Comparison of ENCODE assay signal across 8 cellular contexts in genomic region chr17:18681767-18682571, GRCh38. TPM values are rescaled to one million over a fixed set of nuclear protein-coding genes. Genes with fewer than 3 reads are reported as not detected.
DNase-seq lines count a peak whose midpoint lies in the region; ATAC-seq and TF ChIP-seq lines count a peak whose summit lies in the region.
"Not testable (repeated sequence)": the region's sequence is repeated elsewhere in the genome, so short reads cannot be mapped to it uniquely, and the experiment has no call there.

Gene FOXO3B, minus strand, starts transcription at chr17:18682314. Its CDS starts 663 bp downstream, at chr17:18681651.

- WGBS in smooth muscle cell (ENCODE audit: low lambda C conversion rate) = under 1% methylated on average over 43 of the region's 58 CpGs

- H3K79me2 ChIP-seq in smooth muscle cell (ENCODE audit: low read depth) = peaks cover 11% of the 10 kb centered on the region

- H3K27me3 ChIP-seq in smooth muscle cell (ENCODE audit: low read depth) = not testable (repeated sequence)

- H3K4me3 ChIP-seq in smooth muscle cell = peak within 1 kb of the TSS; percentile 59

- H3F3A ChIP-seq in smooth muscle cell (ENCODE audit: low read depth) = not testable (repeated sequence)

- peak within 1 kb of the TSS; percentile 37 for H2AFZ ChIP-seq in smooth muscle cell (ENCODE audit: low read depth)

- peak; percentile 92 for ATAC-seq in GM19043 (IDR thresholded peaks at IDR 0.05; ENCODE audit: low read depth, unreplicated experiment)
- ATAC-seq in HG03175 (IDR thresholded peaks at IDR 0.05; ENCODE audit: unreplicated experiment) = peak; percentile 81

- peak within 1 kb of the TSS; percentile 44 for H3K27ac ChIP-seq in smooth muscle cell (ENCODE audit: low read depth)

- DNase-seq in AG08396 (ENCODE audit: low spot score) (peak; percentile 82), NCI-H345 treated with DMSO at 0.1 percent for 48 hours (lab: John Stamatoyannopoulos, UW; ENCODE audit: unreplicated experiment) (peak; percentile 61), cerebellum (ENCODE audit: low spot score) (peak; percentile 52), iris pigment epithelial cell (ENCODE audit: low read depth) (peak; percentile 93), smooth muscle cell (lab: John Stamatoyannopoulos, UW; ENCODE audit: unreplicated experiment) (peak; percentile 39)
- DNase-seq in activated CD4-positive, alpha-beta T cell treated with anti-CD3 and anti-CD28 coated beads for 1 hour = peak; percentile 53

- H3K9me3 ChIP-seq in smooth muscle cell (replicated peaks; ENCODE audit: low read depth) = not testable (repeated sequence)

- H3K4me1 ChIP-seq in smooth muscle cell (ENCODE audit: low read depth) = not testable (repeated sequence)

- not testable (repeated sequence) for H4K20me1 ChIP-seq in smooth muscle cell (ENCODE audit: low read depth)

- not testable (repeated sequence) for H3K36me3 ChIP-seq in smooth muscle cell (ENCODE audit: low read depth)

- TF ChIP-seq CTCF in smooth muscle cell (IDR thresholded peaks at IDR 0.05; ENCODE audit: borderline replicate concordance, insufficient read depth, poor library complexity, severe bottlenecking) = not testable (repeated sequence)

- H3K9ac ChIP-seq in smooth muscle cell (ENCODE audit: low read depth) = not testable (repeated sequence)

- peak within 1 kb of the TSS; percentile 80 for H3K4me2 ChIP-seq in smooth muscle cell

RNA-seq across cellular contexts. Expression of gene FOXO3B, which starts in this region (rescaled TPM):
- total RNA-seq in cerebellum = 20.8 TPM
- total RNA-seq in smooth muscle cell = 5.2 and 9.8 TPM in 2 replicates
- 7.5 and 11.4 TPM in 2 replicates for polyA plus RNA-seq in smooth muscle cell

Comparison
In these comparisons a context has a peak if more than half of its experiments do, and no peak if none do; other contexts are left out.
1. Peak in every context shown above with its lines: DNase-seq, ATAC-seq, H3K4me3 ChIP-seq and H3K27ac ChIP-seq.
2. DNase-seq: peak in every context shown above with its lines; median percentile 93 in iris pigment epithelial cell; 82 in AG08396; 61 in NCI-H345 treated with DMSO at 0.1 percent for 48 hours; 53 in activated CD4-positive, alpha-beta T cell treated with anti-CD3 and anti-CD28 coated beads for 1 hour; 52 in cerebellum; 39 in smooth muscle cell.